Comparison of ENCODE assay signal across 8 cellular contexts in the genomic region with DNA sequence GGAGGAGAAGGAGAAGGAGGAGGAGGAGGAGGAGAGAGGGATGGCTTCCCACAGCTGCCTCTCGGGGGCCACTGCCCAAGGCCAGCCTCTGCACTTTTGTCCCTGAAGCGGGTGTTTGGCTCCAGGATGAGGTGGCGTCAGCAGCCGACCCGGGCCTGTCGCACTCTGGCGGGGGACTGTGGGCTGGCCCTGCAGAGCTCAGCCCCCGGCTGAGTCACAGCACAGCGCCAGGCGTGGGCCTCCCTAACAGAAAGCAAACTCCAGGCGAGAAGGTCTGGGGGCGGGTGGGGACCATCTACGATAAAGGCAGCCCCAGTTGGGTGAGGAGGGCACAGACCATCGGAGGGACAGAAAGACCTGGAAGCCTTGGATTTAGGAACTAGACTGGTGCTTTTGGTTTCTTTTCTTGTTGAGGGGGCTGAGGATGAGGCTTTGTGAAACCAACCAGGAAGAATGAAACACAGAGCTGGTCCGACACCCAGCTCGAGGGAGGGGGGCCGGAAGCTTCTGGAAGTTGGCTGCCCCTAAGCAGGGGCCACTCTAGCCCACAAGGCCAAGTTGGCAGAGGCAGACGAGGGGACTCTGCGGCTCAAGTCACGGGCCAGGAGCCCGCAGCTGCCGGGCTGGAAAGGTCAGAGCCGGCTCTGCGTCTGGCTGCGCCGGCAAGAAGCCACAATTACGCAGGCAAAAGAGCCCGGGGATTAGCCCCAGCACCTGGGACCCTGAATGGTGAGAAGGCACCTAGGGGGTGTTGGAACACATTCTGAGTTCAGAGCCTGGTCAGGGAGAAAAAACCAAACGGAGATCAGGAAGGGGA.
DNase-seq lines count a peak whose midpoint lies in the region.

No MANE protein-coding gene starts in this region.

- DNase-seq in AML-193 (lab: John Stamatoyannopoulos, UW) (peak; percentile 42 to 60), GM19240 (ENCODE audit: insufficient read length, low spot score) (peak; percentile 85), NCI-H226 (peak; percentile 69), medulla oblongata (ENCODE audit: extremely low spot score) (peak; percentile 84), NCI-H524 treated with DMSO at 0.1 percent for 48 hours (lab: John Stamatoyannopoulos, UW) (no peak)
- DNase-seq in activated CD8-positive, alpha-beta memory T cell treated with anti-CD3 and anti-CD28 coated beads for 1 hour (ENCODE audit: extremely low read depth in 1 of 2, low read depth in 1 of 2): peak; percentile 72 to 76
- DNase-seq in effector CD4-positive, alpha-beta T cell: peak; percentile 77
- peak; percentile 69 to 88 (median 71) for DNase-seq in stimulated activated CD4-positive, alpha-beta T cell treated with anti-CD3 and anti-CD28 coated beads, TNF-alpha, amount 100 ng/mL, for 24 hours (ENCODE audit: low read depth in 3 of 3)
